Comparison of ENCODE assay signal across 8 cellular contexts in genomic region chr1:197915797-197916686, GRCh38. TPM values are rescaled to one million over a fixed set of nuclear protein-coding genes. Genes with fewer than 3 reads are reported as not detected.
A peak's percentile ranks its signal among the peaks of the same experiment; 100 is the strongest.
DNase-seq lines count a peak whose midpoint lies in the region; TF ChIP-seq lines count a peak whose summit lies in the region.

No MANE protein-coding gene starts in this region.

- H3K9me3 ChIP-seq in mesodermal cell (ENCODE audit: control insufficient read depth, low read length): no peaks in the 10 kb centered on the region

- H3K4me3 ChIP-seq in KMS-11 (IDR thresholded peaks at IDR 0.05; ENCODE audit: insufficient read depth, low read depth, low read length) (no peak overlapping the region), mesodermal cell (ENCODE audit: extremely low read depth, insufficient read depth, low read length, poor library complexity, severe bottlenecking) (peak overlapping the region; percentile 24)

- DNase-seq in DMS53 treated with DMSO at 0.1 percent for 48 hours (lab: John Stamatoyannopoulos, UW; ENCODE audit: unreplicated experiment): peak; percentile 62
- peak; percentile 81 for DNase-seq in SK-N-DZ (ENCODE audit: low spot score)
- DNase-seq in ecto neural progenitor cell (ENCODE audit: low spot score): peak; percentile 89
- no peak for DNase-seq in DMS79 treated with DMSO at 0.1 percent for 48 hours (lab: John Stamatoyannopoulos, UW)
- DNase-seq in Ammon's horn (ENCODE audit: low spot score): no peak
- no peak for DNase-seq in KG1 (lab: John Stamatoyannopoulos, UW)

- H3K4me1 ChIP-seq in KMS-11 (ENCODE audit: low read depth, poor library complexity, severe bottlenecking) (no peaks in the 10 kb centered on the region), mesodermal cell (ENCODE audit: control insufficient read depth, insufficient read depth, low read length, poor library complexity, severe bottlenecking) (peaks cover 35% of the 10 kb centered on the region)

- peak overlapping the region; percentile 27; the same call in 1 of the 2 replicates for H3K4me2 ChIP-seq in KMS-11

- H3K36me3 ChIP-seq in KMS-11 (ENCODE audit: insufficient read depth) (no peaks in the 10 kb centered on the region), mesodermal cell (ENCODE audit: control insufficient read depth, insufficient read depth, low read length) (no peaks in the 10 kb centered on the region)

- H4K20me1 ChIP-seq in KMS-11 (ENCODE audit: insufficient read depth): no peaks in the 10 kb centered on the region

- H3K9ac ChIP-seq in KMS-11: no peak overlapping the region

- WGBS in mesodermal cell (ENCODE audit: insufficient coverage in 2 of 2), 2 experiments: 1 to 2% methylated on average over 26 to 46 of the region's 49 CpGs

- peak; percentile 53 for TF ChIP-seq CTCF in KMS-11 (conservative IDR thresholded peaks at IDR 0.05; ENCODE audit: low read depth, low read length)

- peak overlapping the region; percentile 59 for H2AFZ ChIP-seq in KMS-11 (ENCODE audit: low read depth)

- H3K27ac ChIP-seq in KMS-11 (no peak overlapping the region), mesodermal cell (ENCODE audit: low read depth, low read length, severe bottlenecking) (no peak overlapping the region)

- H3K79me2 ChIP-seq in KMS-11 (ENCODE audit: insufficient read depth, low read depth): no peaks in the 10 kb centered on the region

- peaks cover 12% of the 10 kb centered on the region; the same call in 1 of the 2 replicates for H3K27me3 ChIP-seq in KMS-11 (ENCODE audit: insufficient read depth, low read depth)

RNA-seq across cellular contexts. Expression of gene LHX9, which starts 1.1 kb away (rescaled TPM):
- 0.13 and 0.46 TPM in 2 replicates for polyA plus RNA-seq in SK-N-DZ (2014; cell fraction: cytosol; rRNA removed)
- 0.27 TPM in 2 replicates for polyA plus RNA-seq in SK-N-DZ (2014; cell fraction: nucleus; rRNA removed)
- polyA plus RNA-seq in mesodermal cell (2013, experiment 1 of 2): 1.3 TPM
- polyA plus RNA-seq in mesodermal cell (2013, experiment 2 of 2): 0.30 TPM

RNA-seq across cellular contexts. Expression of gene C1orf53, which starts 13.6 kb away (rescaled TPM):
- polyA plus RNA-seq in SK-N-DZ (2014; cell fraction: cytosol; rRNA removed): 1.7 and 3.3 TPM in 2 replicates
- polyA plus RNA-seq in SK-N-DZ (2014; cell fraction: nucleus; rRNA removed): 2.7 TPM in 1 of 2 replicates, not detected in the other
- 3.2 TPM for polyA plus RNA-seq in mesodermal cell (2013, experiment 1 of 2)
- 3.2 TPM for polyA plus RNA-seq in mesodermal cell (2013, experiment 2 of 2)

Comparison
In these comparisons a context has a peak if more than half of its experiments do, and no peak if none do; other contexts are left out.
1. DNase-seq: peak in DMS53 treated with DMSO at 0.1 percent for 48 hours (single experiment), SK-N-DZ (single experiment) and ecto neural progenitor cell (single experiment); none in DMS79 treated with DMSO at 0.1 percent for 48 hours (single experiment), Ammon's horn (single experiment) and KG1 (single experiment).